In genomic region chr19:31349160-31349881, GRCh38 we compare ENCODE assay signal across 8 cellular contexts. TPM values are rescaled to one million over a fixed set of nuclear protein-coding genes. Genes with fewer than 3 reads are reported as not detected.
A peak's percentile ranks its signal among the peaks of the same experiment; 100 is the strongest.
DNase-seq lines count a peak whose midpoint lies in the region; TF ChIP-seq lines count a peak whose summit lies in the region.

Gene TSHZ3, minus strand, starts transcription at chr19:31349436. Its CDS starts 217 bp downstream, at chr19:31349219.

- H3K27me3 ChIP-seq in esophagus (ENCODE audit: control insufficient read depth in 1 of 2, insufficient read depth in 2 of 2, low read length in 2 of 2): no peaks in the 10 kb centered on the region
- peaks cover 61% of the 10 kb centered on the region for H3K27me3 ChIP-seq in mononuclear cell (ENCODE audit: insufficient read depth, low read length)
- H3K27me3 ChIP-seq in stomach: peaks cover 0 to 80% (median 52%) of the 10 kb centered on the region in 3 donors

- no peak for TF ChIP-seq CTCF in stomach (IDR thresholded peaks at IDR 0.05)

- WGBS in esophagus, 2 donors: 0 to 1% methylated on average over 23 to 85 of the region's 86 CpGs
- 0 to 9% (median 1%) methylated on average over 31 to 81 of the region's 86 CpGs for WGBS in stomach, 5 donors

- no peak for TF ChIP-seq EP300 in stomach (IDR thresholded peaks at IDR 0.05)

- no peak for TF ChIP-seq POLR2A in stomach (IDR thresholded peaks at IDR 0.05)

- H3K9me3 ChIP-seq in esophagus (ENCODE audit: control insufficient read depth in 2 of 2, insufficient read depth in 1 of 2, low read depth in 1 of 2, low read length in 1 of 2) (no peaks in the 10 kb centered on the region), mononuclear cell (ENCODE audit: low read depth, low read length) (no peaks in the 10 kb centered on the region), stomach (no peaks in the 10 kb centered on the region)

- intact Hi-C loops in stomach (cut with DNase I; ENCODE audit: low total_unique reads): no loop called here

- DNase-seq in AG08396 (ENCODE audit: low spot score): peak; percentile 85
- peak; percentile 68 for DNase-seq in Jurkat, Clone E6-1 (ENCODE audit: low read depth, low spot score)
- DNase-seq in activated CD4-positive, alpha-beta T cell treated with anti-CD3 and anti-CD28 coated beads, Interleukin-2, amount 50 U/mL, for 4 hours: peak; percentile 49 to 64
- DNase-seq in stomach: peak; percentile 51
- DNase-seq in SHP77 treated with DMSO at 0.1 percent for 48 hours (lab: John Stamatoyannopoulos, UW): no peak
- DNase-seq in DMS153 (lab: John Stamatoyannopoulos, UW): no peak

- H3K4me3 ChIP-seq in Jurkat, Clone E6-1 (ENCODE audit: low read length): peak within 1 kb of the TSS; percentile 52
- H3K4me3 ChIP-seq in esophagus (ENCODE audit: low read depth in 1 of 2, low read length in 2 of 2): peak within 1 kb of the TSS; percentile 66 to 72
- peak within 1 kb of the TSS; percentile 49 for H3K4me3 ChIP-seq in mononuclear cell (ENCODE audit: low read length)
- peak within 1 kb of the TSS; percentile 75 to 91 (median 82) for H3K4me3 ChIP-seq in stomach

- no peaks in the 10 kb centered on the region for H3K36me3 ChIP-seq in esophagus (ENCODE audit: control insufficient read depth in 2 of 2, insufficient read depth in 2 of 2, low read length in 1 of 2)
- no peaks in the 10 kb centered on the region for H3K36me3 ChIP-seq in stomach

- H3K4me1 ChIP-seq in esophagus (ENCODE audit: control insufficient read depth in 2 of 2, insufficient read depth in 2 of 2, low read length in 1 of 2): peaks cover 0 to 10% of the 10 kb centered on the region in 2 donors
- peaks cover 38% of the 10 kb centered on the region for H3K4me1 ChIP-seq in mononuclear cell (ENCODE audit: insufficient read depth, low read length)
- H3K4me1 ChIP-seq in stomach: peaks cover 22 to 71% (median 51%) of the 10 kb centered on the region in 4 donors

- peak within 1 kb of the TSS; percentile 85 to 88 for H3K27ac ChIP-seq in esophagus (ENCODE audit: low read depth in 2 of 2, low read length in 1 of 2)
- H3K27ac ChIP-seq in stomach: peak within 1 kb of the TSS; percentile 84 to 94 (median 90)

RNA-seq across cellular contexts. Expression of gene TSHZ3, which starts in this region (rescaled TPM):
- polyA plus RNA-seq in Jurkat, Clone E6-1 (2012; ENCODE audit: insufficient read depth, insufficient read length): 3.5 TPM
- polyA plus RNA-seq in esophagus: 1 to 10 TPM; 1.2 to 1.9 TPM
- 1.9 TPM for total RNA-seq in mononuclear cell
- total RNA-seq in stomach: 10 to 100 TPM in 1 of 5 donors, 1 to 10 TPM in 3, under 1 TPM in 1; 0.87 to 14.3 (median 6.4) TPM
- polyA plus RNA-seq in stomach: 1 to 10 TPM; 3.3 to 5.8 (median 3.7) TPM

Comparison
In these comparisons a context has a peak if more than half of its experiments do, and no peak if none do; other contexts are left out.
1. DNase-seq: peak in AG08396 (single experiment), Jurkat, Clone E6-1 (single experiment), activated CD4-positive, alpha-beta T cell treated with anti-CD3 and anti-CD28 coated beads, Interleukin-2, amount 50 U/mL, for 4 hours (2 of 2) and stomach (single experiment); none in SHP77 treated with DMSO at 0.1 percent for 48 hours (single experiment) and DMS153 (single experiment).
2. Peak in every context shown above with its lines, with median percentiles within 50 percentile points of each other: H3K4me3 ChIP-seq.